ENCODE assay signal across 32 cellular contexts in the genomic region with DNA sequence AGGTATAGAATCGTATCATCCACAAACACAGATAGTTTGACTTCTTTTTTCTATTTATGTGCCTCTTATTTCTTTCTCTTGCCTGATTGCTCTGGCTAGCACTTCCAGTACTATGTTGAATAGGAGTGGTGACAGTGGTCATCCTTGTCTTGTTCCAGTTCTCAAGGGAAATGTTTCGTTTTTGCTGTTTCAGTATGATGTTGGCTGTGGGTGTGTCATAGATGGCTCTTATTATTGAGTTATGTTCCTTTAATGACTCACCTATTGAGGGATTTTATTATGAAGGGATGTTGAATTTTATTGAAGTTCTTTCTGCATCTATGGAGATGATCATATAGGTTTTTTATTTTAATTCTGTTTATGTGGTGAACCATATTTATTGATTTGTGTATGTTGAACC.
"Had no signal": no experiment of that assay in that cellular context is flagged by ENCODE, and none has a peak within 500 bp of the region (broad histone marks: within the 10 kb centered on the region; RNA-seq: fewer than 3 reads in every experiment).

No MANE protein-coding gene starts in this region.

- H3K36me3 Mint-ChIP-seq: activated naive CD4-positive, alpha-beta T cell treated with anti-CD3 and anti-CD28 coated beads, Interleukin-2, amount 10 ng/mL, durations not matched to agents 7 days and 5 days; immature natural killer cell had no signal

- H3K27me3 Mint-ChIP-seq: T-helper 17 cell had no signal

- H3K4me1 Mint-ChIP-seq: activated CD4-positive, alpha-beta T cell treated with anti-CD3 and anti-CD28 coated beads, Interleukin-2, amount 10 ng/mL, durations not matched to agents 24 days and 14 days; activated naive CD4-positive, alpha-beta T cell treated with anti-CD3 and anti-CD28 coated beads, Interleukin-2, amount 10 ng/mL, durations not matched to agents 7 days and 5 days; activated naive CD8-positive, alpha-beta T cell treated with anti-CD3 and anti-CD28 coated beads, Interleukin-2, amount 50 U/mL, for 24 hours; immature natural killer cell had no signal

- H3K4me3 ChIP-seq: pancreas, prostate gland, skin epidermis, suprapubic skin, tibial artery, upper lobe of right lung had no signal

- ATAC-seq: activated naive CD8-positive, alpha-beta T cell treated with anti-CD3 and anti-CD28 coated beads, Interleukin-2, amount 50 U/mL, for 24 hours; left colon; naive thymus-derived CD4-positive, alpha-beta T cell; pancreas; sciatic nerve; T-helper 17 cell; upper lobe of right lung had no signal

- H3K27ac Mint-ChIP-seq: activated CD4-positive, alpha-beta memory T cell treated with anti-CD3 and anti-CD28 coated beads, Interleukin-2, amount 10 ng/mL, durations not matched to agents 7 days and 5 days; activated CD4-positive, alpha-beta T cell treated with anti-CD3 and anti-CD28 coated beads, Interleukin-2, amount 10 ng/mL, durations not matched to agents 24 days and 14 days; activated naive CD4-positive, alpha-beta T cell treated with anti-CD3 and anti-CD28 coated beads, Interleukin-2, amount 10 ng/mL, durations not matched to agents 7 days and 5 days; activated naive CD8-positive, alpha-beta T cell treated with anti-CD3 and anti-CD28 coated beads, Interleukin-2, amount 50 U/mL, for 24 hours; immature natural killer cell; naive thymus-derived CD4-positive, alpha-beta T cell; T-helper 17 cell had no signal

- DNase-seq: activated CD4-positive, alpha-beta memory T cell treated with anti-CD3 and anti-CD28 coated beads, Interleukin-2, amount 10 ng/mL, durations not matched to agents 7 days and 5 days; activated CD4-positive, alpha-beta T cell treated with anti-CD3 and anti-CD28 coated beads, Interleukin-2, amount 10 ng/mL, durations not matched to agents 24 days and 14 days; activated CD4-positive, CD25-positive, alpha-beta regulatory T cell treated with anti-CD3 and anti-CD28 coated beads, Interleukin-2, amount 50 U/mL, for 72 hours; activated CD8-positive, alpha-beta memory T cell treated with anti-CD3 and anti-CD28 coated beads, Interleukin-2, amount 50 U/mL, for 48 hours; activated effector memory CD4-positive, alpha-beta T cell treated with Interleukin-2 at 50 U/mL for 16 hours; activated naive CD4-positive, alpha-beta T cell treated with anti-CD3 and anti-CD28 coated beads, Interleukin-2, amount 10 ng/mL, durations not matched to agents 7 days and 5 days; activated naive CD8-positive, alpha-beta T cell treated with anti-CD3 and anti-CD28 coated beads, Interleukin-2, amount 50 U/mL, for 24 hours; activated T-cell treated with anti-CD3 and anti-CD28 coated beads, Interleukin-2, amount 50 U/mL, for 48 hours; amygdala; dermis blood vessel endothelial cell; effector CD4-positive, alpha-beta T cell; head of caudate nucleus; hypothalamus; immature natural killer cell; kidney; left colon; midbrain; naive thymus-derived CD4-positive, alpha-beta T cell; nucleus accumbens; pancreas; retina; stimulated activated CD4-positive, alpha-beta T cell treated with anti-CD3 and anti-CD28 coated beads, Interleukin-12 subunit alpha, Interleukin-12 subunit beta, amount 100 ng/mL, for 4 hours; stimulated activated CD4-positive, alpha-beta T cell treated with anti-CD3 and anti-CD28 coated beads, Interleukin-4, amount 100 ng/mL, for 1 hour; T-helper 17 cell; T1000; tibial artery; upper lobe of right lung; WERI-Rb-1 had no signal

- H3K4me3 Mint-ChIP-seq: activated CD4-positive, alpha-beta memory T cell treated with anti-CD3 and anti-CD28 coated beads, Interleukin-2, amount 10 ng/mL, durations not matched to agents 7 days and 5 days; activated CD4-positive, alpha-beta T cell treated with anti-CD3 and anti-CD28 coated beads, Interleukin-2, amount 10 ng/mL, durations not matched to agents 24 days and 14 days; activated naive CD4-positive, alpha-beta T cell treated with anti-CD3 and anti-CD28 coated beads, Interleukin-2, amount 10 ng/mL, durations not matched to agents 7 days and 5 days; activated naive CD8-positive, alpha-beta T cell treated with anti-CD3 and anti-CD28 coated beads, Interleukin-2, amount 50 U/mL, for 24 hours; immature natural killer cell; naive thymus-derived CD4-positive, alpha-beta T cell; T-helper 17 cell had no signal
